Comparison of ENCODE assay signal across 22 cellular contexts in genomic region chr3:121252676-121253075, GRCh38.
"Had no signal": no experiment of that assay in that cellular context is flagged by ENCODE, and none has a peak within 500 bp of the region (broad histone marks: within the 10 kb centered on the region; RNA-seq: fewer than 3 reads in every experiment).

No MANE protein-coding gene starts in this region.

- H3K4me2 ChIP-seq: KMS-11, SK-N-SH had no signal

- H3K27ac ChIP-seq: HL-60, KMS-11 had no signal

- FAIRE-seq: HTR-8/SVneo, K562, RCC 7860 had no signal

- H3K9ac ChIP-seq: KMS-11, SK-N-SH had no signal

- H3K9me3 ChIP-seq: SK-N-SH had no signal

- H3K4me3 ChIP-seq: K562 had no signal

- DNase-seq: Kasumi-1, MM.1S, NCI-H1092 treated with DMSO at 0.1 percent for 48 hours, NCI-H1436, NCI-H187, NCI-H2029, NCI-H2081 treated with DMSO at 0.1 percent for 48 hours, NCI-H2171, NCI-H226, NCI-H446, NCI-H510A, NCI-H524 treated with DMSO at 0.1 percent for 48 hours, NCI-H82, Right ventricle myocardium superior, RPMI8226, SK-N-SH, SW 1271 had no signal

- ATAC-seq: K562 had no signal

- H3K9me2 ChIP-seq: SK-N-SH had no signal
